Comparison of ENCODE assay signal across 8 cellular contexts in genomic region chr7:139775829-139776266, GRCh38. TPM values are rescaled to one million over a fixed set of nuclear protein-coding genes. Genes with fewer than 3 reads are reported as not detected.
DNase-seq lines count a peak whose midpoint lies in the region; ATAC-seq, FAIRE-seq and TF ChIP-seq lines count a peak whose summit lies in the region.

No MANE protein-coding gene starts in this region.

- no peak overlapping the region for H4K8ac ChIP-seq in H1 (ENCODE audit: extremely low read depth, insufficient read depth, low read length)

- DNase-seq in EL: peak; percentile 77
- peak; percentile 70 to 80 for DNase-seq in NCI-H524 (lab: John Stamatoyannopoulos, UW)
- peak; percentile 57 for DNase-seq in activated CD4-positive, alpha-beta T cell treated with anti-CD3 and anti-CD28 coated beads, Interleukin-2, amount 50 U/mL, for 4 hours
- peak in 1 of 2 experiments; percentile 55 for DNase-seq in H1 (ENCODE audit: low read depth in 1 of 2, low spot score in 2 of 2)
- DNase-seq in memory B cell (ENCODE audit: low spot score in 2 of 2): peak; percentile 45 to 50
- peak; percentile 72 for DNase-seq in stimulated activated CD8-positive, alpha-beta memory T cell treated with anti-CD3 and anti-CD28 coated beads, Interleukin-4, amount 100 ng/mL, for 48 hours

- H3K4me2 ChIP-seq in H1 (ENCODE audit: insufficient read depth in 1 of 2, low read depth in 2 of 2, low read length in 2 of 2): peak overlapping the region; percentile 87; a peak in 2 of 4 replicates

- no peak overlapping the region for H3K23ac ChIP-seq in H1 (ENCODE audit: insufficient read length)

- no peak overlapping the region for H2AK5ac ChIP-seq in H1 (ENCODE audit: low read depth, low read length)

- peaks cover 5% of the 10 kb centered on the region for H3K36me3 Mint-ChIP-seq in memory B cell

- peaks cover 7% of the 10 kb centered on the region for H3K27me3 Mint-ChIP-seq in memory B cell

- H3K4me3 ChIP-seq in H1 (ENCODE audit: extremely low read depth in 1 of 4, insufficient read depth in 2 of 4, low read depth in 3 of 4, low read length in 4 of 4): peak overlapping the region in 1 of 4 experiments; percentile 82; a peak in 2 of 8 replicates

- no peak for TF ChIP-seq POLR2A in H1 (IDR thresholded peaks at IDR 0.05; ENCODE audit: control extremely low read depth in 1 of 2, low read depth in 2 of 2, low read length in 2 of 2)

- H3K14ac ChIP-seq in H1 (ENCODE audit: insufficient read length): no peak overlapping the region

- peaks cover 0 to 5% of the 10 kb centered on the region in 2 experiments for H4K20me1 ChIP-seq in H1 (replicated peaks in 1 of 2; ENCODE audit: control insufficient read depth in 1 of 2, insufficient read depth in 2 of 2, low read length in 2 of 2)

- no peaks in the 10 kb centered on the region for H3K9me3 Mint-ChIP-seq in memory B cell

- FAIRE-seq in H1 (lab: Jason Lieb, UNC): no peak

- H3K23me2 ChIP-seq in H1 (ENCODE audit: low read depth, low read length): peaks cover 10% of the 10 kb centered on the region

- H3K9ac ChIP-seq in H1 (replicated peaks in 1 of 4; ENCODE audit: extremely low read depth in 1 of 4, low read depth in 3 of 4, low read length in 3 of 4): no peak overlapping the region

- no peak overlapping the region for H3K4ac ChIP-seq in H1 (replicated peaks; ENCODE audit: insufficient read length, low read depth, low read length)

- no peak overlapping the region for H3K27ac ChIP-seq in H1 (ENCODE audit: low read depth, low read length)

- TF ChIP-seq EP300 in H1 (IDR thresholded peaks at IDR 0.05; ENCODE audit: borderline replicate concordance in 1 of 2, low read depth in 2 of 2, low read length in 2 of 2): no peak

- H2BK120ac ChIP-seq in H1 (replicated peaks; ENCODE audit: low read depth, low read length): no peak overlapping the region

- H3K4me3 Mint-ChIP-seq in memory B cell: peak overlapping the region; percentile 99

- no peak overlapping the region for H4K5ac ChIP-seq in H1 (ENCODE audit: insufficient read length, low read depth, low read length)

- H3K56ac ChIP-seq in H1 (replicated peaks; ENCODE audit: insufficient read length, low read depth, low read length): no peak overlapping the region

- no peak overlapping the region for H2BK20ac ChIP-seq in H1 (ENCODE audit: low read length)

- no peak overlapping the region for H2AFZ ChIP-seq in H1 (ENCODE audit: low read length)

- H3K27ac Mint-ChIP-seq in memory B cell: peak overlapping the region; percentile 97

- POLR2A ChIA-PET in H1 (lab: Charles Lee; ENCODE audit: partially characterized antibody): no interaction called here

- H3K27me3 ChIP-seq in H1 (replicated peaks in 1 of 4; ENCODE audit: control insufficient read depth in 3 of 4, extremely low read depth in 1 of 4, insufficient read depth in 3 of 4, low read length in 3 of 4): peaks cover 2 to 33% (median 18%) of the 10 kb centered on the region in 4 experiments

- ATAC-seq in HG02973 (IDR thresholded peaks at IDR 0.05; ENCODE audit: unreplicated experiment): peak; percentile 40
- ATAC-seq in memory B cell (ENCODE audit: low read depth): peak; percentile 40
- ATAC-seq in HG02642 (IDR thresholded peaks at IDR 0.05; ENCODE audit: poor library complexity, unreplicated experiment): no peak

- H3K79me1 ChIP-seq in H1 (ENCODE audit: low read depth, low read length): no peaks in the 10 kb centered on the region; the same call in 1 of the 2 replicates

- no peak overlapping the region for H4K91ac ChIP-seq in H1 (replicated peaks; ENCODE audit: insufficient read length, low read length)

- no peak overlapping the region for H3K18ac ChIP-seq in H1 (ENCODE audit: extremely low read depth, low read length)

- peaks cover 0 to 4% (median 1%) of the 10 kb centered on the region in 4 experiments; a peak in 2 of 7 replicates for H3K4me1 ChIP-seq in H1 (replicated peaks in 1 of 4; ENCODE audit: control insufficient read depth in 3 of 4, insufficient read depth in 4 of 4, low read length in 3 of 4)

- WGBS in H1 (ENCODE audit: extremely low coverage in 1 of 2, insufficient coverage in 1 of 2, insufficient read length in 1 of 2, insufficient replicate concordance in 2 of 2, low coverage in 1 of 2, low lambda C conversion rate in 2 of 2, missing lambda C conversion rate in 1 of 2), 2 experiments: 47% methylated on average over 11 of the region's 11 CpGs; no CpG with 5 or more reads in 1 of the 2 experiments

- CTCF ChIA-PET in H1 (lab: Charles Lee; ENCODE audit: partially characterized antibody): no interaction called here

- H2BK12ac ChIP-seq in H1 (ENCODE audit: low read depth, low read length): no peak overlapping the region

- H3K79me2 ChIP-seq in H1 (ENCODE audit: control insufficient read depth in 1 of 2, insufficient read depth in 2 of 2, low read length in 2 of 2): peaks cover 0 to 45% of the 10 kb centered on the region in 2 experiments; a peak in 3 of 4 replicates

- peak in 2 of 3 experiments; percentile 48 to 65; a peak in 3 of 4 replicates for TF ChIP-seq CTCF in H1 (IDR thresholded peaks at IDR 0.05; ENCODE audit: control extremely low read depth in 1 of 3, insufficient read depth in 1 of 3, low read depth in 1 of 3, low read length in 3 of 3)

- peak; percentile 38 to 53 for TF ChIP-seq RAD21 in H1 (IDR thresholded peaks at IDR 0.05 in 1 of 2, conservative IDR thresholded peaks at IDR 0.05 in 1 of 2; ENCODE audit: low read depth in 2 of 2, low read length in 2 of 2)

- H3K36me3 ChIP-seq in H1 (ENCODE audit: control insufficient read depth in 2 of 4, insufficient read depth in 4 of 4, low read length in 3 of 4): no peaks in the 10 kb centered on the region

- H2BK15ac ChIP-seq in H1 (ENCODE audit: low read length): no peak overlapping the region

- H2BK5ac ChIP-seq in H1 (ENCODE audit: low read depth, low read length): no peak overlapping the region

- no peaks in the 10 kb centered on the region for H3K9me3 ChIP-seq in H1 (ENCODE audit: insufficient read depth in 2 of 2, low read depth in 1 of 2, low read length in 1 of 2)

- H3K4me1 Mint-ChIP-seq in memory B cell: peaks cover 45% of the 10 kb centered on the region

TF ChIP-seq in H1, 55 proteins besides CTCF, POLR2A, EP300 and RAD21:
- no peak for TF ChIP-seq NRF1 (IDR thresholded peaks at IDR 0.05; ENCODE audit: low read depth, low read length)
- no peak for TF ChIP-seq TAF7 (optimal IDR thresholded peaks at IDR 0.05; ENCODE audit: borderline replicate concordance, low read depth, low read length)
- TF ChIP-seq RBBP5 (IDR thresholded peaks at IDR 0.05; ENCODE audit: borderline replicate concordance, low read depth, low read length): no peak
- no peak for TF ChIP-seq NANOG (IDR thresholded peaks at IDR 0.05; ENCODE audit: insufficient read depth, low read depth, low read length, poor library complexity, severe bottlenecking)

RNA-seq across cellular contexts. Expression of gene HIPK2, which starts 1.9 kb away (rescaled TPM):
- 24.3 and 24.4 TPM in 2 replicates for total RNA-seq in H1 (2021; fragmentation: NEBNext Ultra II Directional; extraction: Animal tissue kit (Norgen Biotek cat#: 25700))
- polyA plus RNA-seq in H1 (2011; rRNA removed): 8.3 and 10.0 TPM in 2 replicates
- polyA plus RNA-seq in H1 (2011; cell fraction: cytosol; rRNA removed): 4.9 TPM
- polyA plus RNA-seq in H1 (2011; cell fraction: nucleus; rRNA removed): 18.0 TPM
- polyA plus RNA-seq in H1 (2012, experiment 1 of 2): 7.7 to 10.0 TPM (median 8.5 TPM) in 4 replicates
- 1.1 TPM for polyA plus RNA-seq in H1 (2012, experiment 2 of 2)
- polyA plus RNA-seq in H1 (2013, experiment 1 of 2): 9.4 TPM
- polyA plus RNA-seq in H1 (2013, experiment 2 of 2): 8.2 TPM
- polyA minus RNA-seq in H1 (2011; rRNA and poly(A)+ RNA removed): 21.8 and 24.1 TPM in 2 replicates
- 10.6 TPM for polyA minus RNA-seq in H1 (2011; cell fraction: cytosol; rRNA and poly(A)+ RNA removed)
- polyA minus RNA-seq in H1 (2011; cell fraction: nucleus; rRNA and poly(A)+ RNA removed): 16.7 TPM

RNA-seq across cellular contexts. Expression of gene TBXAS1, which starts 53.2 kb away (rescaled TPM):
- 1.1 and 2.1 TPM in 2 replicates for total RNA-seq in H1 (2021; fragmentation: NEBNext Ultra II Directional; extraction: Animal tissue kit (Norgen Biotek cat#: 25700))
- 0.75 and 0.86 TPM in 2 replicates for polyA plus RNA-seq in H1 (2011; rRNA removed)
- polyA plus RNA-seq in H1 (2011; cell fraction: cytosol; rRNA removed): 1.0 TPM
- polyA plus RNA-seq in H1 (2011; cell fraction: nucleus; rRNA removed): 2.9 TPM
- polyA plus RNA-seq in H1 (2012, experiment 1 of 2): 0.57 to 1.3 TPM (median 1.3 TPM) in 4 replicates
- polyA plus RNA-seq in H1 (2012, experiment 2 of 2): 0.63 TPM
- 1.8 TPM for polyA plus RNA-seq in H1 (2013, experiment 1 of 2)
- polyA plus RNA-seq in H1 (2013, experiment 2 of 2): 2.7 TPM
- polyA minus RNA-seq in H1 (2011; rRNA and poly(A)+ RNA removed): 0.76 and 1.1 TPM in 2 replicates
- polyA minus RNA-seq in H1 (2011; cell fraction: cytosol; rRNA and poly(A)+ RNA removed): not detected
- polyA minus RNA-seq in H1 (2011; cell fraction: nucleus; rRNA and poly(A)+ RNA removed): 3.7 TPM
